ENCODE assay signal across 13 cellular contexts in the genomic region with DNA sequence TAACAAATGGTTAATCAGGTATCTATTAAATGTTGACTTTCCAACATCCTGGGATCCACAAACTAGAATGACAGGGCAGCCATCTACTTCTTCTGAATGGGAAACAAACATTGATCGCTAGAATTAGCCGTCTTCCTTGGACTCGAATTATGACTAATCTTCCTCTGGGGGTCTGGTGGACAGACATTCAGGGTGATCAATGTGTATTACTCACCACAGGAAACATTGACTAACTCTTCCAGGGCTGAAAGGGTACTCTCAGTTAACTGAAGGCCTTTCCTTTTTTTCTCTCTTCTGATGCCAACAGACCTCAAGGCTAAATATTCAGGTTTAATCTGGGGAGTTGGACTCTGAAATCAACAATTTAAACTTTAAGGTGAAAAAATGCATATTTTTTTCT. TPM values are rescaled to one million over a fixed set of nuclear protein-coding genes. Genes with fewer than 3 reads are reported as not detected.
A peak's percentile ranks its signal among the peaks of the same experiment; 100 is the strongest.
DNase-seq lines count a peak whose midpoint lies in the region; ATAC-seq and TF ChIP-seq lines count a peak whose summit lies in the region.
"Had no signal": no experiment of that assay in that cellular context is flagged by ENCODE, and none has a peak within 500 bp of the region (broad histone marks: within the 10 kb centered on the region; RNA-seq: fewer than 3 reads in every experiment).

No MANE protein-coding gene starts in this region.

- TF ChIP-seq CTCF in adrenal gland (IDR thresholded peaks at IDR 0.05), result no peak

- peaks cover 21% of the 10 kb centered on the region for H3K36me3 ChIP-seq in CD8-positive, alpha-beta memory T cell (ENCODE audit: insufficient read depth, low read length)
- H3K36me3 ChIP-seq in adrenal gland (replicated peaks in 1 of 2) (peaks cover 0 to 51% of the 10 kb centered on the region in 2 donors), HAP-1 (replicated peaks) (peaks cover 69% of the 10 kb centered on the region)

- 30 to 75% (median 37%) methylated on average over 3 of the region's 3 CpGs for WGBS in adrenal gland, 4 donors

- no peak overlapping the region for H3K27ac ChIP-seq in CD8-positive, alpha-beta memory T cell (ENCODE audit: low read depth, low read length)
- peak overlapping the region in 4 of 5 donors; percentile 20 to 84 (median 62) for H3K27ac ChIP-seq in adrenal gland

- POLR2A ChIA-PET in CD8-positive, alpha-beta memory T cell (lab: Charles Lee), result no interaction called here

- peaks cover 0 to 71% (median 23%) of the 10 kb centered on the region in 3 donors for H3K36me3 Mint-ChIP-seq in CD8-positive, alpha-beta memory T cell

- no peak for DNase-seq in CD8-positive, alpha-beta memory T cell
- DNase-seq in HT1080 (ENCODE audit: low read depth) (peak; percentile 91), adrenal gland (peak in 3 of 7 donors; percentile 33 to 54 (median 34)), lung microvascular endothelial cell (ENCODE audit: low read depth in 2 of 2) (peak; percentile 56 to 93), ecto neural progenitor cell (ENCODE audit: low spot score) (no peak), HAP-1 (ENCODE audit: low spot score in 2 of 2) (no peak), germinal center (ENCODE audit: low spot score) (no peak)
- DNase-seq: H9; left colon; NCI-H345; occipital lobe; stimulated activated naive B cell treated with anti-CD40 and anti-IgM and Interleukin-4, amounts not matched to agents 10 μg/mL and 1 μg/mL and 100 μg/mL, for 72 hours had no signal

- CTCF ChIA-PET in CD8-positive, alpha-beta memory T cell (lab: Charles Lee), result interaction anchor here (1.0 to 1.9 kb wide), 2 partner anchors 9 to 55 kb away, joined by 3 to 10 read pairs; partner anchors contain the start of gene NOL9

- H3K4me3 ChIP-seq in CD8-positive, alpha-beta memory T cell (ENCODE audit: low read length), result no peak overlapping the region
- H3K4me3 ChIP-seq in adrenal gland (no peak overlapping the region), HAP-1 (no peak overlapping the region)

- H3K27me3 ChIP-seq in CD8-positive, alpha-beta memory T cell (ENCODE audit: insufficient read depth, low read length, poor library complexity, severe bottlenecking), result no peaks in the 10 kb centered on the region
- no peaks in the 10 kb centered on the region for H3K27me3 ChIP-seq in adrenal gland
- H3K27me3 ChIP-seq in HAP-1 (ENCODE audit: low read depth), result no peaks in the 10 kb centered on the region

- H3K4me3 Mint-ChIP-seq in CD8-positive, alpha-beta memory T cell, result peak overlapping the region in 3 of 7 donors; percentile 17 to 48 (median 45)
- H3K4me3 Mint-ChIP-seq: H9; stimulated activated naive B cell treated with anti-CD40 and anti-IgM and Interleukin-4, amounts not matched to agents 10 μg/mL and 1 μg/mL and 100 μg/mL, for 72 hours had no signal

- H3K9me3 Mint-ChIP-seq in CD8-positive, alpha-beta memory T cell, result no peaks in the 10 kb centered on the region
- H3K9me3 Mint-ChIP-seq: H9; stimulated activated naive B cell treated with anti-CD40 and anti-IgM and Interleukin-4, amounts not matched to agents 10 μg/mL and 1 μg/mL and 100 μg/mL, for 72 hours had no signal

- ATAC-seq in HG03095 (IDR thresholded peaks at IDR 0.05; ENCODE audit: unreplicated experiment), result no peak
- ATAC-seq: left colon; stimulated activated naive B cell treated with anti-CD40 and anti-IgM and Interleukin-4, amounts not matched to agents 10 μg/mL and 1 μg/mL and 100 μg/mL, for 72 hours had no signal

- H3K4me1 Mint-ChIP-seq in CD8-positive, alpha-beta memory T cell, result peaks cover 29% of the 10 kb centered on the region in 3 donors
- H3K4me1 Mint-ChIP-seq: H9 had no signal

- H3K4me1 ChIP-seq in CD8-positive, alpha-beta memory T cell (ENCODE audit: insufficient read depth, low read length), result peaks cover 27% of the 10 kb centered on the region
- peaks cover 4 to 22% of the 10 kb centered on the region in 2 donors for H3K4me1 ChIP-seq in adrenal gland (replicated peaks in 1 of 2)
- H3K4me1 ChIP-seq in HAP-1, result peaks cover 6% of the 10 kb centered on the region

- in situ Hi-C loops in HAP-1 (cut with MboI; ENCODE audit: low sequenced_read_pairs), result no loop called here

- no peak for TF ChIP-seq POLR2A in adrenal gland (IDR thresholded peaks at IDR 0.05)

- intact Hi-C loops in adrenal gland (cut with DNase I), result no loop called here

- no peaks in the 10 kb centered on the region for H3K27me3 Mint-ChIP-seq in CD8-positive, alpha-beta memory T cell
- H3K27me3 Mint-ChIP-seq: stimulated activated naive B cell treated with anti-CD40 and anti-IgM and Interleukin-4, amounts not matched to agents 10 μg/mL and 1 μg/mL and 100 μg/mL, for 72 hours had no signal

- peak overlapping the region; percentile 70 to 96 (median 84) for H3K27ac Mint-ChIP-seq in CD8-positive, alpha-beta memory T cell
- H3K27ac Mint-ChIP-seq: H9; stimulated activated naive B cell treated with anti-CD40 and anti-IgM and Interleukin-4, amounts not matched to agents 10 μg/mL and 1 μg/mL and 100 μg/mL, for 72 hours had no signal

- H3K9me3 ChIP-seq in CD8-positive, alpha-beta memory T cell (ENCODE audit: low read length), result no peaks in the 10 kb centered on the region
- H3K9me3 ChIP-seq in adrenal gland (replicated peaks in 1 of 3) (no peaks in the 10 kb centered on the region), HAP-1 (no peaks in the 10 kb centered on the region)

RNA-seq across cellular contexts. Expression of gene NOL9, which starts 9.5 kb away (rescaled TPM):
- total RNA-seq in CD8-positive, alpha-beta memory T cell, result 10 to 100 TPM; 55.8 to 57.8 TPM
- polyA plus RNA-seq in CD8-positive, alpha-beta memory T cell, result 18.2 TPM
- total RNA-seq in HT1080 (2014; rRNA removed; shearing (Covaris generic)), result 35.5 and 44.3 TPM in 2 replicates
- polyA plus RNA-seq in HT1080 (2015; cell fraction: cytosol; rRNA removed), result 22.9 and 25.1 TPM in 2 replicates
- 62.7 and 66.0 TPM in 2 replicates for polyA plus RNA-seq in HT1080 (2015; cell fraction: nucleus; rRNA removed)
- total RNA-seq in adrenal gland (10 to 100 TPM; 10.3 to 39.7 (median 26.1) TPM), lung microvascular endothelial cell (12.9 and 15.1 TPM in 2 replicates)
- 10 to 100 TPM in 1 of 3 donors, 1 to 10 TPM in 2; 5.9 to 14.3 (median 8.0) TPM for polyA plus RNA-seq in adrenal gland

RNA-seq across cellular contexts. Expression of gene TAS1R1, which starts 10.3 kb away (rescaled TPM):
- not detected for total RNA-seq in CD8-positive, alpha-beta memory T cell
- polyA plus RNA-seq in CD8-positive, alpha-beta memory T cell, result not detected
- total RNA-seq in HT1080 (2014; rRNA removed; shearing (Covaris generic)), result not detected in 2 replicates
- polyA plus RNA-seq in HT1080 (2015; cell fraction: cytosol; rRNA removed), result 0.14 TPM in 1 of 2 replicates, not detected in the other
- polyA plus RNA-seq in HT1080 (2015; cell fraction: nucleus; rRNA removed), result not detected in 2 replicates
- total RNA-seq in adrenal gland (under 1 TPM in 4 of 8 donors, not detected in 4; 0.11 to 0.83 (median 0.47) TPM), lung microvascular endothelial cell (not detected in 2 replicates)
- under 1 TPM; 0.27 to 0.40 (median 0.37) TPM for polyA plus RNA-seq in adrenal gland
- total RNA-seq: H9, occipital lobe had no signal

RNA-seq across cellular contexts. Expression of gene ZBTB48, which starts 35.0 kb away (rescaled TPM):
- total RNA-seq in CD8-positive, alpha-beta memory T cell, result 10 to 100 TPM; 25.0 to 31.7 TPM
- 24.1 TPM for polyA plus RNA-seq in CD8-positive, alpha-beta memory T cell
- total RNA-seq in HT1080 (2014; rRNA removed; shearing (Covaris generic)), result 14.4 and 17.1 TPM in 2 replicates
- polyA plus RNA-seq in HT1080 (2015; cell fraction: cytosol; rRNA removed), result 11.0 and 12.6 TPM in 2 replicates
- 53.4 and 59.6 TPM in 2 replicates for polyA plus RNA-seq in HT1080 (2015; cell fraction: nucleus; rRNA removed)
- 10 to 100 TPM in 7 of 8 donors, 1 to 10 TPM in 1; 9.5 to 50.9 (median 26.3) TPM for total RNA-seq in adrenal gland
- 100 to 1,000 TPM in 2 of 3 donors, 1 to 10 TPM in 1; 6.8 to 245 (median 186) TPM for polyA plus RNA-seq in adrenal gland
- total RNA-seq in lung microvascular endothelial cell, result 7.4 and 10.7 TPM in 2 replicates

RNA-seq across cellular contexts. Expression of gene PLEKHG5, which starts 53.4 kb away (rescaled TPM):
- 1 to 10 TPM; 2.2 to 2.6 TPM for total RNA-seq in CD8-positive, alpha-beta memory T cell
- polyA plus RNA-seq in CD8-positive, alpha-beta memory T cell, result 1.0 TPM
- total RNA-seq in HT1080 (2014; rRNA removed; shearing (Covaris generic)), result 20.3 and 20.4 TPM in 2 replicates
- polyA plus RNA-seq in HT1080 (2015; cell fraction: cytosol; rRNA removed), result 16.7 and 19.8 TPM in 2 replicates
- 96.6 and 102 TPM in 2 replicates for polyA plus RNA-seq in HT1080 (2015; cell fraction: nucleus; rRNA removed)
- total RNA-seq in adrenal gland (10 to 100 TPM; 14.0 to 29.2 (median 18.4) TPM), lung microvascular endothelial cell (17.9 and 20.9 TPM in 2 replicates)
- 10 to 100 TPM in 2 of 3 donors, 1 to 10 TPM in 1; 2.0 to 96.3 (median 23.0) TPM for polyA plus RNA-seq in adrenal gland

RNA-seq across cellular contexts. Expression of gene KLHL21, which starts 57.8 kb away (rescaled TPM):
- 10 to 100 TPM; 36.4 to 37.3 TPM for total RNA-seq in CD8-positive, alpha-beta memory T cell
- 31.6 TPM for polyA plus RNA-seq in CD8-positive, alpha-beta memory T cell
- 32.0 and 34.4 TPM in 2 replicates for total RNA-seq in HT1080 (2014; rRNA removed; shearing (Covaris generic))
- polyA plus RNA-seq in HT1080 (2015; cell fraction: cytosol; rRNA removed), result 21.7 and 22.5 TPM in 2 replicates
- 37.9 and 38.0 TPM in 2 replicates for polyA plus RNA-seq in HT1080 (2015; cell fraction: nucleus; rRNA removed)
- total RNA-seq in adrenal gland, result 100 to 1,000 TPM in 2 of 8 donors, 10 to 100 TPM in 6; 34.2 to 108 (median 62.1) TPM
- polyA plus RNA-seq in adrenal gland, result 10 to 100 TPM; 11.7 to 19.1 (median 12.9) TPM
- 12.4 and 18.3 TPM in 2 replicates for total RNA-seq in lung microvascular endothelial cell

Comparison
In these comparisons a context has a peak if more than half of its experiments do, and no peak if none do; other contexts are left out.
1. DNase-seq: peak in HT1080 (single experiment) and lung microvascular endothelial cell (2 of 2); none in CD8-positive, alpha-beta memory T cell (0 of 5), ecto neural progenitor cell (single experiment), HAP-1 (0 of 2) and germinal center (single experiment).